In genomic region chr13:99231726-99232125, GRCh38 we compare ENCODE assay signal across 10 cellular contexts. TPM values are rescaled to one million over a fixed set of nuclear protein-coding genes. Genes with fewer than 3 reads are reported as not detected.
A peak's percentile ranks its signal among the peaks of the same experiment; 100 is the strongest.
DNase-seq lines count a peak whose midpoint lies in the region; ATAC-seq and TF ChIP-seq lines count a peak whose summit lies in the region.
"Had no signal": no experiment of that assay in that cellular context is flagged by ENCODE, and none has a peak within 500 bp of the region (broad histone marks: within the 10 kb centered on the region; RNA-seq: fewer than 3 reads in every experiment).

No MANE protein-coding gene starts in this region.

- peaks cover 26% of the 10 kb centered on the region for H3K4me1 ChIP-seq in suprapubic skin
- H3K4me1 ChIP-seq: colonic mucosa had no signal

- no peak overlapping the region for H3K27ac ChIP-seq in suprapubic skin
- H3K27ac ChIP-seq: colonic mucosa had no signal

- H3K9me3 ChIP-seq in T-helper 17 cell (ENCODE audit: control insufficient read depth, low read length, poor library complexity, severe bottlenecking), result no peaks in the 10 kb centered on the region
- H3K9me3 ChIP-seq in suprapubic skin, result no peaks in the 10 kb centered on the region
- H3K9me3 ChIP-seq: colonic mucosa had no signal

- DNase-seq in T-helper 17 cell (no peak), middle frontal gyrus (ENCODE audit: extremely low spot score, low spot score) (no peak), suprapubic skin (ENCODE audit: low spot score in 2 of 2) (no peak)
- DNase-seq in natural killer cell treated with Interleukin-12 subunit alpha and Interleukin-12 subunit beta and Interleukin-15 and Interleukin-18, amount 100 ng/mL, for 72 hours (ENCODE audit: low spot score), result no peak
- DNase-seq: colonic mucosa, NCI-H187 had no signal

- H3K27me3 ChIP-seq in suprapubic skin, result no peaks in the 10 kb centered on the region
- H3K27me3 ChIP-seq: colonic mucosa had no signal

- H3K27me3 Mint-ChIP-seq in T-helper 17 cell, result no peaks in the 10 kb centered on the region
- H3K27me3 Mint-ChIP-seq in natural killer cell treated with Interleukin-12 subunit alpha and Interleukin-12 subunit beta and Interleukin-15 and Interleukin-18, amount 100 ng/mL, for 72 hours, result no peaks in the 10 kb centered on the region

- H3K4me3 ChIP-seq in suprapubic skin, result no peak overlapping the region
- H3K4me3 ChIP-seq: colonic mucosa had no signal

- ATAC-seq in GM18861 (IDR thresholded peaks at IDR 0.05; ENCODE audit: unreplicated experiment) (peak; percentile 41), HG03432 (IDR thresholded peaks at IDR 0.05; ENCODE audit: unreplicated experiment) (peak; percentile 22), T-helper 17 cell (peak; percentile 45), GM18909 (IDR thresholded peaks at IDR 0.05; ENCODE audit: poor library complexity, unreplicated experiment) (no peak)
- ATAC-seq in natural killer cell treated with Interleukin-12 subunit alpha and Interleukin-12 subunit beta and Interleukin-15 and Interleukin-18, amount 100 ng/mL, for 72 hours, result no peak

- peak overlapping the region; percentile 99 for H3K27ac Mint-ChIP-seq in T-helper 17 cell
- H3K27ac Mint-ChIP-seq in natural killer cell treated with Interleukin-12 subunit alpha and Interleukin-12 subunit beta and Interleukin-15 and Interleukin-18, amount 100 ng/mL, for 72 hours, result peak overlapping the region; percentile 61 to 82
- H3K27ac Mint-ChIP-seq: nephron had no signal

- TF ChIP-seq POLR2A in suprapubic skin (IDR thresholded peaks at IDR 0.05), result no peak

- TF ChIP-seq EP300 in suprapubic skin (IDR thresholded peaks at IDR 0.05), result no peak

- no peaks in the 10 kb centered on the region for H3K36me3 ChIP-seq in suprapubic skin
- H3K36me3 ChIP-seq: colonic mucosa had no signal

- 80% methylated on average over 1 of the region's 1 CpG for WGBS in suprapubic skin

- H3K36me3 Mint-ChIP-seq in T-helper 17 cell (ENCODE audit: low read depth), result peaks cover 4% of the 10 kb centered on the region
- peaks cover 8% of the 10 kb centered on the region for H3K36me3 Mint-ChIP-seq in natural killer cell treated with Interleukin-12 subunit alpha and Interleukin-12 subunit beta and Interleukin-15 and Interleukin-18, amount 100 ng/mL, for 72 hours

- H3K9me3 Mint-ChIP-seq in natural killer cell treated with Interleukin-12 subunit alpha and Interleukin-12 subunit beta and Interleukin-15 and Interleukin-18, amount 100 ng/mL, for 72 hours, result no peaks in the 10 kb centered on the region
- H3K9me3 Mint-ChIP-seq: nephron had no signal

- H3K4me1 Mint-ChIP-seq in T-helper 17 cell, result peaks cover 53% of the 10 kb centered on the region
- peaks cover 37 to 44% of the 10 kb centered on the region in 2 donors for H3K4me1 Mint-ChIP-seq in natural killer cell treated with Interleukin-12 subunit alpha and Interleukin-12 subunit beta and Interleukin-15 and Interleukin-18, amount 100 ng/mL, for 72 hours (ENCODE audit: low read depth in 2 of 2)

- no peak for TF ChIP-seq CTCF in suprapubic skin (IDR thresholded peaks at IDR 0.05)

- peak overlapping the region; percentile 71 for H3K4me3 Mint-ChIP-seq in T-helper 17 cell
- H3K4me3 Mint-ChIP-seq in natural killer cell treated with Interleukin-12 subunit alpha and Interleukin-12 subunit beta and Interleukin-15 and Interleukin-18, amount 100 ng/mL, for 72 hours, result peak overlapping the region; percentile 44
- H3K4me3 Mint-ChIP-seq: nephron had no signal

RNA-seq across cellular contexts. Expression of gene GPR18, which starts 26.5 kb away (rescaled TPM):
- total RNA-seq in T-helper 17 cell (10 to 100 TPM; 10.1 to 13.6 TPM), suprapubic skin (not detected)
- total RNA-seq in natural killer cell treated with Interleukin-12 subunit alpha and Interleukin-12 subunit beta and Interleukin-15 and Interleukin-18, amount 100 ng/mL, for 72 hours, result 10 to 100 TPM; 13.0 to 20.6 TPM

RNA-seq across cellular contexts. Expression of gene UBAC2, which starts 31.1 kb away (rescaled TPM):
- total RNA-seq in T-helper 17 cell, result 10 to 100 TPM; 74.2 to 75.3 TPM
- 10 to 100 TPM; 55.9 to 58.0 TPM for total RNA-seq in natural killer cell treated with Interleukin-12 subunit alpha and Interleukin-12 subunit beta and Interleukin-15 and Interleukin-18, amount 100 ng/mL, for 72 hours
- total RNA-seq in suprapubic skin, result 100 to 1,000 TPM in 2 of 4 donors, 10 to 100 TPM in 2; 67.3 to 111 (median 93.8) TPM

Comparison
In these comparisons a context has a peak if more than half of its experiments do, and no peak if none do; other contexts are left out.
1. ATAC-seq: peak in GM18861 (single experiment), HG03432 (single experiment) and T-helper 17 cell (single experiment); none in natural killer cell treated with Interleukin-12 subunit alpha and Interleukin-12 subunit beta and Interleukin-15 and Interleukin-18, amount 100 ng/mL, for 72 hours (0 of 2) and GM18909 (single experiment).
2. RNA of gene GPR18, which starts 26.5 kb away (total RNA-seq): 13.0 to 20.6 TPM in natural killer cell treated with Interleukin-12 subunit alpha and Interleukin-12 subunit beta and Interleukin-15 and Interleukin-18, amount 100 ng/mL, for 72 hours and 10.1 to 13.6 TPM in T-helper 17 cell; not detected in suprapubic skin; every median in the first group is over 4 times any median in the second.